1 cellular context compared by ENCODE assay signal in genomic region chr7:149478754-149479153, GRCh38.
A peak's percentile ranks its signal among the peaks of the same experiment; 100 is the strongest.
TF ChIP-seq lines count a peak whose summit lies in the region.

No MANE protein-coding gene starts in this region.

TF ChIP-seq in H1, 55 proteins besides CTCF, POLR2A, EP300 and RAD21:
- TF ChIP-seq SP1 (IDR thresholded peaks at IDR 0.05; ENCODE audit: low read depth, low read length) (no peak), SIN3A (conservative IDR thresholded peaks at IDR 0.05 in 1 of 2, IDR thresholded peaks at IDR 0.05 in 1 of 2; ENCODE audit: low read depth in 1 of 2, low read length in 2 of 2) (no peak), KDM1A (IDR thresholded peaks at IDR 0.05; ENCODE audit: borderline replicate concordance, low read length) (peak; percentile 68), FOSL1 (IDR thresholded peaks at IDR 0.05; ENCODE audit: insufficient read depth, low read depth, low read length) (no peak)
